Comparison of ENCODE assay signal across 12 cellular contexts in genomic region chr14:20112321-20112720, GRCh38. TPM values are rescaled to one million over a fixed set of nuclear protein-coding genes. Genes with fewer than 3 reads are reported as not detected.
"Had no signal": no experiment of that assay in that cellular context is flagged by ENCODE, and none has a peak within 500 bp of the region (broad histone marks: within the 10 kb centered on the region; RNA-seq: fewer than 3 reads in every experiment).

No MANE protein-coding gene starts in this region.

- H3K27ac ChIP-seq: GM23248, KMS-11 had no signal

- DNase-seq: GM23248, GOT3, H7, HFFc6, IMR-90, KBM-7 had no signal

- H3K36me3 ChIP-seq: HAP-1 had no signal

- H3K4me3 ChIP-seq: GM23248, HAP-1 had no signal

- H3K4me1 ChIP-seq: HAP-1 had no signal

- H3K4me2 ChIP-seq: KMS-11 had no signal

- H3K9me3 ChIP-seq: HAP-1 had no signal

- ATAC-seq: HCT116 had no signal

- H3K9ac ChIP-seq: GM23248, KMS-11 had no signal

- H2AFZ ChIP-seq: GM23248 had no signal

- FAIRE-seq: HTR-8/SVneo had no signal

RNA-seq across cellular contexts. Expression of gene OR4K17, which starts 1.8 kb away (rescaled TPM):
- total RNA-seq: GM23248, H4, H7, HFFc6, HT-29, IMR-90 had no signal
- polyA plus RNA-seq: GM23248, IMR-90 had no signal

RNA-seq across cellular contexts. Expression of gene OR4N5, which starts 26.3 kb away (rescaled TPM):
- total RNA-seq: GM23248, H4, H7, HFFc6, HT-29, IMR-90 had no signal
- polyA plus RNA-seq: GM23248, IMR-90 had no signal

RNA-seq across cellular contexts. Expression of gene OR4L1, which starts 52.5 kb away (rescaled TPM):
- total RNA-seq: GM23248, H4, H7, HFFc6, HT-29, IMR-90 had no signal
- polyA plus RNA-seq: GM23248, IMR-90 had no signal
